ENCODE assay signal across 19 cellular contexts in genomic region chr5:94499806-94500205, GRCh38.
"Had no signal": no experiment of that assay in that cellular context is flagged by ENCODE, and none has a peak within 500 bp of the region (broad histone marks: within the 10 kb centered on the region; RNA-seq: fewer than 3 reads in every experiment).

No MANE protein-coding gene starts in this region.

- H3K36me3 ChIP-seq: SJSA1 had no signal

- ATAC-seq: K562 had no signal

- H3K9me3 ChIP-seq: SJSA1 had no signal

- H3K4me3 ChIP-seq: K562, SJSA1, SK-N-MC had no signal

- H3K27me3 ChIP-seq: SJSA1 had no signal

- H3K27ac ChIP-seq: KMS-11, SJSA1, SK-N-MC had no signal

- FAIRE-seq: HTR-8/SVneo, K562, RCC 7860 had no signal

- DNase-seq: Kasumi-1, MM.1S, NCI-H1092 treated with DMSO at 0.1 percent for 48 hours, NCI-H1436, NCI-H187, NCI-H2029, NCI-H2081 treated with DMSO at 0.1 percent for 48 hours, NCI-H2171 treated with DMSO at 0.1 percent for 48 hours, NCI-H2227 treated with DMSO at 0.1 percent for 48 hours, NCI-H526, Right ventricle myocardium superior, RPMI8226, SIG-M5 had no signal
